In the genomic region with DNA sequence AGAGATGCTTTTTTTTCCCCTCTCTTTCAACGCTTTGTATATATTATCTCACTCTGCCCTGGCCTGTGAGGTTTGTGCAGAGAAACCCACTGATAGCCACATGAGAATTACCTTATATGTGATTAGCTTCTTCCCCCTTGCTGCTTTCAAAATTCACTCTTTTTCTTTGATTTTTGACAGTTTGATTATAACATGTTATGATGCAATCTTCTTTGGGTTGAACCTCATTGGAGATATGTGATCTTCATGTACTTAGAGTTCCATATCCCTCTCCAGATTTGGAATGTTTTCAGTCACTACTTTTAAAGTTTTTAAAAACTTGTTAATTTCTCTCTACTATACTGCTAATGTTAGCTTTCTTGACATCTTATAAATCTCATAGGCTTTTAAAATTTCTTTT, we compare ENCODE assay signal across 8 cellular contexts.
"Had no signal": no experiment of that assay in that cellular context is flagged by ENCODE, and none has a peak within 500 bp of the region (broad histone marks: within the 10 kb centered on the region; RNA-seq: fewer than 3 reads in every experiment).

No MANE protein-coding gene starts in this region.

- H3K27ac ChIP-seq: HL-60, KMS-11 had no signal

- ATAC-seq: K562 had no signal

- FAIRE-seq: HTR-8/SVneo, K562 had no signal

- DNase-seq: Karpas-422, Kasumi-1, KBM-7, KG1 had no signal

- H3K4me2 ChIP-seq: KMS-11 had no signal

- H3K4me3 ChIP-seq: K562 had no signal

- H3K9ac ChIP-seq: KMS-11 had no signal
